26 cellular contexts compared by ENCODE assay signal in genomic region chr15:100692671-100693070, GRCh38.
"Had no signal": no experiment of that assay in that cellular context is flagged by ENCODE, and none has a peak within 500 bp of the region (broad histone marks: within the 10 kb centered on the region; RNA-seq: fewer than 3 reads in every experiment).

No MANE protein-coding gene starts in this region.

- H3K4me1 ChIP-seq: adrenal gland had no signal

- H3K4me2 ChIP-seq: SK-N-SH had no signal

- H3K36me3 ChIP-seq: adrenal gland, MG63 had no signal

- ATAC-seq: activated CD4-positive, CD25-positive, alpha-beta regulatory T cell treated with anti-CD3 and anti-CD28 coated beads, Interleukin-2, amount 50 U/mL, for 24 hours; activated CD8-positive, alpha-beta T cell treated with anti-CD3 and anti-CD28 coated beads for 36 hours; activated T-cell treated with anti-CD3 and anti-CD28 coated beads, Interleukin-2, amount 50 U/mL, for 72 hours; Panc1; Right ventricle myocardium inferior had no signal

- DNase-seq: activated CD4-positive, alpha-beta T cell treated with anti-CD3 and anti-CD28 coated beads for 4 hours; activated CD8-positive, alpha-beta memory T cell treated with anti-CD3 and anti-CD28 coated beads, Interleukin-2, amount 50 U/mL, for 4 hours; activated CD8-positive, alpha-beta T cell treated with anti-CD3 and anti-CD28 coated beads for 36 hours; activated gamma-delta T cell treated with Interleukin-2 at 50 U/mL for 16 hours; activated naive CD4-positive, alpha-beta T cell treated with anti-CD3 and anti-CD28 coated beads, Interleukin-2, amount 10 ng/mL, durations not matched to agents 7 days and 5 days; activated naive CD8-positive, alpha-beta T cell treated with anti-CD3 and anti-CD28 coated beads, Interleukin-2, amount 10 ng/mL, durations not matched to agents 7 days and 5 days; activated T-cell treated with anti-CD3 and anti-CD28 coated beads, Interleukin-2, amount 50 U/mL, for 72 hours; anterior cingulate cortex; MG63; MV-4-11; NCI-H1092 treated with DMSO at 0.1 percent for 48 hours; NCI-H1417 treated with DMSO at 0.1 percent for 48 hours; NCI-H1694; NCI-H2029; NCI-H2107; NCI-H345; NCI-H510A; NCI-H526 treated with DMSO at 0.1 percent for 48 hours; NCI-H82; RPMI8226; SK-N-SH; T-helper 1 cell had no signal

- H3K9me2 ChIP-seq: SK-N-SH had no signal

- H3K9me3 ChIP-seq: adrenal gland, SK-N-SH had no signal

- H3K4me3 ChIP-seq: adrenal gland, MG63 had no signal

- H3K27me3 ChIP-seq: adrenal gland, MG63 had no signal
